1 cellular context compared by ENCODE assay signal in genomic region chr1:239816090-239816812, GRCh38.
TF ChIP-seq lines count a peak whose summit lies in the region.

No MANE protein-coding gene starts in this region.

TF ChIP-seq in H1, 55 proteins besides CTCF, POLR2A, EP300 and RAD21 (continued from another document):
- TF ChIP-seq FOSL1 (IDR thresholded peaks at IDR 0.05; ENCODE audit: insufficient read depth, low read depth, low read length), result no peak
- TF ChIP-seq MAFK (IDR thresholded peaks at IDR 0.05; ENCODE audit: low read depth, low read length), result no peak
- no peak; the same call in 1 of the 2 replicates for TF ChIP-seq E2F6 (IDR thresholded peaks at IDR 0.05)
- no peak for TF ChIP-seq KDM1A (IDR thresholded peaks at IDR 0.05; ENCODE audit: borderline replicate concordance, low read length)
- no peak for TF ChIP-seq POU5F1 (IDR thresholded peaks at IDR 0.05; ENCODE audit: low read depth, low read length)
- TF ChIP-seq RFX5 (IDR thresholded peaks at IDR 0.05; ENCODE audit: borderline replicate concordance, low read depth, low read length), result no peak
- no peak for TF ChIP-seq BACH1 (IDR thresholded peaks at IDR 0.05; ENCODE audit: low read length)
- no peak for TF ChIP-seq CBX8 (IDR thresholded peaks at IDR 0.05; ENCODE audit: borderline replicate concordance, low read depth, low read length)
- no peak for TF ChIP-seq SIX5 (IDR thresholded peaks at IDR 0.05; ENCODE audit: low read depth, low read length)
- no peak for TF ChIP-seq ZNF274 (IDR thresholded peaks at IDR 0.05; ENCODE audit: borderline replicate concordance, extremely low read depth, low read length)
- no peak for TF ChIP-seq NRF1 (IDR thresholded peaks at IDR 0.05; ENCODE audit: low read depth, low read length)
- TF ChIP-seq CBX5 (IDR thresholded peaks at IDR 0.05; ENCODE audit: low read depth, low read length), result no peak
- TF ChIP-seq TEAD4 (IDR thresholded peaks at IDR 0.05; ENCODE audit: low read depth, low read length), result no peak
- no peak for TF ChIP-seq CTBP2 (IDR thresholded peaks at IDR 0.05; ENCODE audit: borderline replicate concordance, insufficient read depth, insufficient read length, low read length)
- TF ChIP-seq ASH2L (IDR thresholded peaks at IDR 0.05; ENCODE audit: low read length), result no peak
- TF ChIP-seq RNF2 (IDR thresholded peaks at IDR 0.05; ENCODE audit: borderline replicate concordance, low read depth, low read length, missing control alignments, poor library complexity, severe bottlenecking), result no peak
- peak; percentile 59; the same call in 1 of the 2 replicates for TF ChIP-seq CEBPB (IDR thresholded peaks at IDR 0.05; ENCODE audit: low read depth, low read length)
- TF ChIP-seq CHD1 (IDR thresholded peaks at IDR 0.05; ENCODE audit: low read depth, low read length), result no peak
- TF ChIP-seq TAF7 (optimal IDR thresholded peaks at IDR 0.05; ENCODE audit: borderline replicate concordance, low read depth, low read length), result no peak
- TF ChIP-seq SUZ12 (IDR thresholded peaks at IDR 0.05; ENCODE audit: low read length), result no peak
- TF ChIP-seq CREB1 (IDR thresholded peaks at IDR 0.05), result no peak
- peak; percentile 33; the same call in 1 of the 2 replicates for TF ChIP-seq MAX (IDR thresholded peaks at IDR 0.05)
- no peak for TF ChIP-seq NANOG (IDR thresholded peaks at IDR 0.05; ENCODE audit: insufficient read depth, low read depth, low read length, poor library complexity, severe bottlenecking)
- TF ChIP-seq CHD2 (IDR thresholded peaks at IDR 0.05; ENCODE audit: low read length), result no peak
- peak; percentile 81 for TF ChIP-seq JUND (IDR thresholded peaks at IDR 0.05; ENCODE audit: low read length)
- no peak for TF ChIP-seq EZH2 (IDR thresholded peaks at IDR 0.05; ENCODE audit: low read depth, low read length, severe bottlenecking)
- TF ChIP-seq SRF (IDR thresholded peaks at IDR 0.05; ENCODE audit: low read depth, low read length), result no peak
- no peak for TF ChIP-seq GTF2F1 (IDR thresholded peaks at IDR 0.05; ENCODE audit: borderline replicate concordance, low read depth, low read length)
- TF ChIP-seq RXRA (IDR thresholded peaks at IDR 0.05; ENCODE audit: insufficient read depth, low read depth, low read length), result no peak
- 0 out of 2 replicates have a peak, but pooled peaks have one; percentile 41 for TF ChIP-seq ATF2 (IDR thresholded peaks at IDR 0.05; ENCODE audit: low read length)
- TF ChIP-seq TCF12 (IDR thresholded peaks at IDR 0.05; ENCODE audit: low read depth, low read length), result no peak
- 0 out of 2 replicates have a peak, but pooled peaks have one; percentile 50 for TF ChIP-seq JUN (IDR thresholded peaks at IDR 0.05; ENCODE audit: low read depth, low read length)
- no peak for TF ChIP-seq SAP30 (IDR thresholded peaks at IDR 0.05; ENCODE audit: insufficient read depth, insufficient replicate concordance, low read length)
- no peak for TF ChIP-seq BRCA1 (IDR thresholded peaks at IDR 0.05; ENCODE audit: low read depth, low read length)
